1 cellular context compared by ENCODE assay signal in the genomic region with DNA sequence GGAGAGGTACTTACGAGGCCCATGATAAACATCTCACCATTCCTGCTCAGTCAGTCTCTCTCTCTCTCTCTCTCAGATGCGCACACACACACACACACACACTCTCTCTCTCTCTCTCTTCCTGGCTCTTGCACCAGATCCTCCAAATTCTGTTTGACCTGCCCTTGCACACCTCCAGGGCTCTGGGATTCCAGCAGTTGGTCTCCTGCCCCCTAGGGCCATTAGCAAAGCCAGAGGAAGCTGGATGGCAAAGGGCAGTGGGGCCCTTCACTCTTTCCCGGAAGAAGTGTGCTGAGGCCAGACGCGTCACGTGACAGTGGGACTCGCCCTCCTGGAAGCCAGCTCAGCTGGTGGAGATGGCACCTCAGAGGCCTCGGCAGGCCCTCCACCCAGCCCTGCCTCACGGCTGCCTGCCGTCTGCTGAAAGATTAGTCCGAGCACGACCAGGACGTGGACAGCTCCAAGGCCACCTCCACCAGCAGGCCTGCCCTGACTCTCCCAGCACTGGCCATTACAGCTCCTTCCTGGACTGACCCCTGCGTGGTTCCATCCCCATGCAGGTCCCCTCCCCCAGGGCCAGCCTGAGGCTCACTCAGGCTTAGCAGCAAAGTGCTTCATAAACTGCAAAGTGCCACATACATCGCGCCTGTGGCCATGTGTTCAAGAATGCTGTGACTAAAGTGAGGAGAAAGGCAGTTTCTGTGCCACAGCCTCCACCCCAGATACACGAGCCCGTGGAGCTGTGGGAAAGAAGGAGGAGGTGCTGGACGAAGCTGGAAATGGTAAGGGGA.
TF ChIP-seq lines count a peak whose summit lies in the region.

No MANE protein-coding gene starts in this region.

TF ChIP-seq in K562, 482 proteins besides CTCF, POLR2A, EP300 and RAD21 (continued from another document and continues in another):
- 0 out of 2 replicates have a peak, but pooled peaks have one; percentile 62 for TF ChIP-seq OTX1 (CRISPR knock-in tag; IDR thresholded peaks at IDR 0.05)
- no peak for TF ChIP-seq ZNF431 (CRISPR knock-in tag; IDR thresholded peaks at IDR 0.05)
- no peak for TF ChIP-seq NFATC3 (IDR thresholded peaks at IDR 0.05)
- TF ChIP-seq THRAP3 (IDR thresholded peaks at IDR 0.05; ENCODE audit: borderline replicate concordance), result no peak
- no peak for TF ChIP-seq HINFP (tag; conservative IDR thresholded peaks at IDR 0.05; ENCODE audit: low read depth)
- no peak for TF ChIP-seq GTF2E2 (tag; IDR thresholded peaks at IDR 0.05)
- no peak for TF ChIP-seq MCM7 (IDR thresholded peaks at IDR 0.05)
- no peak for TF ChIP-seq NR0B1 (IDR thresholded peaks at IDR 0.05; ENCODE audit: partially characterized antibody)
- TF ChIP-seq CBX8 (IDR thresholded peaks at IDR 0.05; ENCODE audit: borderline replicate concordance, extremely low read depth, low read depth, low read length, poor library complexity, severe bottlenecking), result no peak
- peak; percentile 42; the same call in 1 of the 2 replicates for TF ChIP-seq ATF7 (IDR thresholded peaks at IDR 0.05)
- TF ChIP-seq RBM25 (IDR thresholded peaks at IDR 0.05; ENCODE audit: low read depth, low read length, severe bottlenecking), result no peak
- TF ChIP-seq SUPT5H (IDR thresholded peaks at IDR 0.05), result no peak
- TF ChIP-seq ZNF395 (CRISPR knock-in tag; IDR thresholded peaks at IDR 0.05), result no peak
- TF ChIP-seq ELF1 (tag; IDR thresholded peaks at IDR 0.05), result peak; percentile 80
- no peak for TF ChIP-seq HNRNPL (IDR thresholded peaks at IDR 0.05; ENCODE audit: low read depth, low read length)
- TF ChIP-seq FOXK2 (conservative IDR thresholded peaks at IDR 0.05 in 1 of 2, IDR thresholded peaks at IDR 0.05 in 1 of 2; ENCODE audit: low read depth in 2 of 2), result peak; percentile 59 to 68; a peak in 2 of 4 replicates
- TF ChIP-seq BRD9 (IDR thresholded peaks at IDR 0.05; ENCODE audit: low read depth, partially characterized antibody), result peak; percentile 38
- no peak for TF ChIP-seq ZKSCAN1 (IDR thresholded peaks at IDR 0.05; ENCODE audit: low read depth, low read length)
- TF ChIP-seq EWSR1 (IDR thresholded peaks at IDR 0.05; ENCODE audit: borderline replicate concordance, low read depth, partially characterized antibody), result no peak
- TF ChIP-seq XRCC5 (IDR thresholded peaks at IDR 0.05; ENCODE audit: low read depth, low read length), result no peak
- no peak for TF ChIP-seq RUNX1 (IDR thresholded peaks at IDR 0.05; ENCODE audit: low read depth)
- no peak for TF ChIP-seq STAT5B (CRISPR knock-in tag; IDR thresholded peaks at IDR 0.05)
- TF ChIP-seq, protein P1, sequence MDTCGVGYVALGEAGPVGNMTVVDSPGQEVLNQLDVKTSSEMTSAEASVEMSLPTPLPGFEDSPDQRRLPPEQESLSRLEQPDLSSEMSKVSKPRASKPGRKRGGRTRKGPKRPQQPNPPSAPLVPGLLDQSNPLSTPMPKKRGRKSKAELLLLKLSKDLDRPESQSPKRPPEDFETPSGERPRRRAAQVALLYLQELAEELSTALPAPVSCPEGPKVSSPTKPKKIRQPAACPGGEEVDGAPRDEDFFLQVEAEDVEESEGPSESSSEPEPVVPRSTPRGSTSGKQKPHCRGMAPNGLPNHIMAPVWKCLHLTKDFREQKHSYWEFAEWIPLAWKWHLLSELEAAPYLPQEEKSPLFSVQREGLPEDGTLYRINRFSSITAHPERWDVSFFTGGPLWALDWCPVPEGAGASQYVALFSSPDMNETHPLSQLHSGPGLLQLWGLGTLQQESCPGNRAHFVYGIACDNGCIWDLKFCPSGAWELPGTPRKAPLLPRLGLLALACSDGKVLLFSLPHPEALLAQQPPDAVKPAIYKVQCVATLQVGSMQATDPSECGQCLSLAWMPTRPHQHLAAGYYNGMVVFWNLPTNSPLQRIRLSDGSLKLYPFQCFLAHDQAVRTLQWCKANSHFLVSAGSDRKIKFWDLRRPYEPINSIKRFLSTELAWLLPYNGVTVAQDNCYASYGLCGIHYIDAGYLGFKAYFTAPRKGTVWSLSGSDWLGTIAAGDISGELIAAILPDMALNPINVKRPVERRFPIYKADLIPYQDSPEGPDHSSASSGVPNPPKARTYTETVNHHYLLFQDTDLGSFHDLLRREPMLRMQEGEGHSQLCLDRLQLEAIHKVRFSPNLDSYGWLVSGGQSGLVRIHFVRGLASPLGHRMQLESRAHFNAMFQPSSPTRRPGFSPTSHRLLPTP (IDR thresholded peaks at IDR 0.05; ENCODE audit: borderline replicate concordance, extremely low read depth, insufficient read length), result no peak
- no peak for TF ChIP-seq HNRNPH1 (optimal IDR thresholded peaks at IDR 0.05; ENCODE audit: low read depth, low read length)
- no peak for TF ChIP-seq MEIS2 (IDR thresholded peaks at IDR 0.05; ENCODE audit: partially characterized antibody)
- peak; percentile 38 for TF ChIP-seq PHF20 (IDR thresholded peaks at IDR 0.05; ENCODE audit: partially characterized antibody)
- TF ChIP-seq ZNF79 (CRISPR knock-in tag; IDR thresholded peaks at IDR 0.05; ENCODE audit: low read depth), result no peak
- peak; percentile 17; the same call in 1 of the 2 replicates for TF ChIP-seq HDAC8 (tag; IDR thresholded peaks at IDR 0.05)
- TF ChIP-seq ZFP1 (CRISPR knock-in tag; IDR thresholded peaks at IDR 0.05), result no peak
- TF ChIP-seq L3MBTL2 (IDR thresholded peaks at IDR 0.05), result peak; percentile 55; the same call in 1 of the 2 replicates
- no peak for TF ChIP-seq KAT8 (IDR thresholded peaks at IDR 0.05; ENCODE audit: low read depth)
- TF ChIP-seq BRD4 (IDR thresholded peaks at IDR 0.05), result no peak
- peak; percentile 72; the same call in 1 of the 2 replicates for TF ChIP-seq DPF2 (IDR thresholded peaks at IDR 0.05)
- no peak for TF ChIP-seq FIP1L1 (IDR thresholded peaks at IDR 0.05; ENCODE audit: low read depth, low read length, poor library complexity, severe bottlenecking)
- TF ChIP-seq ZBTB34 (CRISPR knock-in tag; IDR thresholded peaks at IDR 0.05), result no peak
- peak; percentile 65 for TF ChIP-seq CXXC5 (CRISPR knock-in tag; IDR thresholded peaks at IDR 0.05)
- no peak for TF ChIP-seq NR4A1 (CRISPR knock-in tag; IDR thresholded peaks at IDR 0.05)
- TF ChIP-seq NR4A1 (tag; IDR thresholded peaks at IDR 0.05), result no peak
- TF ChIP-seq ZNF318 (IDR thresholded peaks at IDR 0.05; ENCODE audit: borderline replicate concordance in 1 of 2, low read depth in 1 of 2), result no peak
- no peak for TF ChIP-seq SIRT6 (IDR thresholded peaks at IDR 0.05; ENCODE audit: low read depth, low read length)
- 0 out of 2 replicates have a peak, but pooled peaks have one; percentile 56 for TF ChIP-seq HLTF (IDR thresholded peaks at IDR 0.05)
- no peak for TF ChIP-seq CHD4 (IDR thresholded peaks at IDR 0.05; ENCODE audit: insufficient read depth, insufficient replicate concordance, low read depth, low read length, poor library complexity, severe bottlenecking)
- peak; percentile 19; the same call in 1 of the 2 replicates for TF ChIP-seq ZNF316 (IDR thresholded peaks at IDR 0.05)
- TF ChIP-seq BHLHE40 (IDR thresholded peaks at IDR 0.05; ENCODE audit: low read length), result peak; percentile 71
- TF ChIP-seq SNIP1 (IDR thresholded peaks at IDR 0.05; ENCODE audit: low read depth), result no peak
- TF ChIP-seq HNRNPLL (IDR thresholded peaks at IDR 0.05; ENCODE audit: low read depth, low read length, poor library complexity, severe bottlenecking), result no peak
- TF ChIP-seq, protein P2, sequence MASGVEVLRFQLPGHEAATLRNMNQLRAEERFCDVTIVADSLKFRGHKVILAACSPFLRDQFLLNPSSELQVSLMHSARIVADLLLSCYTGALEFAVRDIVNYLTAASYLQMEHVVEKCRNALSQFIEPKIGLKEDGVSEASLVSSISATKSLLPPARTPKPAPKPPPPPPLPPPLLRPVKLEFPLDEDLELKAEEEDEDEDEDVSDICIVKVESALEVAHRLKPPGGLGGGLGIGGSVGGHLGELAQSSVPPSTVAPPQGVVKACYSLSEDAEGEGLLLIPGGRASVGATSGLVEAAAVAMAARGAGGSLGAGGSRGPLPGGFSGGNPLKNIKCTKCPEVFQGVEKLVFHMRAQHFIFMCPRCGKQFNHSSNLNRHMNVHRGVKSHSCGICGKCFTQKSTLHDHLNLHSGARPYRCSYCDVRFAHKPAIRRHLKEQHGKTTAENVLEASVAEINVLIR (CRISPR knock-in tag; IDR thresholded peaks at IDR 0.05), result no peak
